21 cellular contexts compared by ENCODE assay signal in the genomic region with DNA sequence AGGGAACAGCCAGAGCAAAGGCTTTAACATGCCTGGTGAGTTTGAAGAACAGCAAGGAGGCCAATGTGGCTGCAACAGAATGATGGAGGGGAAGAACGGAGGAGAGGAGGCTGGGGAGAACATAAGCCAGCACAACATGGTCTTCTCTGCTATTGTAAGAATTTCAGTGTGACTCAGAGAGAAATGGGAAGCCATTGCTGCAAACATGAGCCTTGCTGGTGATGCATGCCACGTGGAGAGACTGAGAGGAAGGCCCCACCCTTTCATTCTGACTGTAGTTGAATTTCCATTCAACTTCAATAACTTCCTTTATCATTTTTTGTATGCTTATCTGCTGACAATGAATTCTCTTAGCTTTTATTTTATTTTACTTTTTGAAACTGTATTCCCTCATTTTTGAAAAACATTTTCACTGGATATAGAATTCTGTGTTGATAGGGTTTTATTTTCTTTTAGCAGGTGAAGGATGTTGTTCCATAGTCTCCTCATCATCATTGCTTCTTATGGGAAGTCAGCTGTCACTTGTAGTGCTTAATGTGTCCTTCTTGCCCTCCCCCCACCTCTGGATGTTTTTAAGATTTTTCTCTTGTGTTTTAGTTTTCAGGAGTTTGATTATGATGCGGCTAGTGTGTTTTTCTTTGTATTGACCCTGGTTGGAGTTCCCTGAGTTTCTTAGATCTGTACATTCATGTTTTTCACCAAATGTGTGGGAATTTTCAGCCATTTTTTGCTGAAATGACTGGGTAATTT. TPM values are rescaled to one million over a fixed set of nuclear protein-coding genes. Genes with fewer than 3 reads are reported as not detected.
"Had no signal": no experiment of that assay in that cellular context is flagged by ENCODE, and none has a peak within 500 bp of the region (broad histone marks: within the 10 kb centered on the region; RNA-seq: fewer than 3 reads in every experiment).

No MANE protein-coding gene starts in this region.

- H3K27ac Mint-ChIP-seq: activated CD4-positive, alpha-beta T cell treated with anti-CD3 and anti-CD28 coated beads, Interleukin-2, amount 10 ng/mL, durations not matched to agents 7 days and 5 days; activated naive CD8-positive, alpha-beta T cell treated with anti-CD3 and anti-CD28 coated beads, Interleukin-2, amount 10 ng/mL, durations not matched to agents 7 days and 5 days; activated T-helper 2 cell treated with anti-CD3 and anti-CD28 coated beads, Interferon-gamma antibody, Interleukin-2, Interleukin-4, amounts not matched to agents 10 μg/mL and 5 μg/mL and 100 μg/mL, durations not matched to agents 14 hours and 24 hours and 36 hours; immature natural killer cell; natural killer cell; progenitor cell of endocrine pancreas had no signal

- H3K4me3 Mint-ChIP-seq: activated CD4-positive, alpha-beta T cell treated with anti-CD3 and anti-CD28 coated beads, Interleukin-2, amount 10 ng/mL, durations not matched to agents 7 days and 5 days; activated naive CD8-positive, alpha-beta T cell treated with anti-CD3 and anti-CD28 coated beads, Interleukin-2, amount 10 ng/mL, durations not matched to agents 7 days and 5 days; immature natural killer cell; natural killer cell had no signal

- DNase-seq: activated CD4-positive, alpha-beta T cell treated with anti-CD3 and anti-CD28 coated beads, Interleukin-2, amount 10 ng/mL, durations not matched to agents 7 days and 5 days; activated naive CD8-positive, alpha-beta T cell treated with anti-CD3 and anti-CD28 coated beads, Interleukin-2, amount 10 ng/mL, durations not matched to agents 7 days and 5 days; anterior cingulate cortex; immature natural killer cell; left colon; natural killer cell; right cardiac atrium; stimulated activated CD4-positive, alpha-beta T cell treated with anti-CD3 and anti-CD28 coated beads, Interleukin-2, amount 100 ng/mL, for 24 hours; stimulated activated naive CD8-positive, alpha-beta T cell treated with anti-CD3 and anti-CD28 coated beads, Interleukin-15, Interleukin-2, amounts not matched to agents 100 U/mL and 50 U/mL, for 24 hours; T1000; upper lobe of right lung had no signal

- H3K27me3 ChIP-seq: SJSA1 had no signal

- H3K36me3 ChIP-seq: esophagus muscularis mucosa, SJSA1, upper lobe of right lung had no signal

- H3K4me3 ChIP-seq: esophagus muscularis mucosa, lung, SJSA1, upper lobe of right lung had no signal

- H3K4me1 ChIP-seq: esophagus muscularis mucosa, SJSA1, upper lobe of right lung had no signal

- H3K27ac ChIP-seq: esophagus muscularis mucosa, SJSA1, upper lobe of right lung had no signal

- H3K4me1 Mint-ChIP-seq: activated naive CD8-positive, alpha-beta T cell treated with anti-CD3 and anti-CD28 coated beads, Interleukin-2, amount 10 ng/mL, durations not matched to agents 7 days and 5 days; immature natural killer cell; natural killer cell had no signal

- ATAC-seq: left colon; natural killer cell; right cardiac atrium; stimulated activated naive CD8-positive, alpha-beta T cell treated with anti-CD3 and anti-CD28 coated beads, Interleukin-15, Interleukin-2, amounts not matched to agents 100 U/mL and 50 U/mL, for 24 hours; upper lobe of right lung had no signal

RNA-seq across cellular contexts. Expression of a gene that starts 46.4 kb away (rescaled TPM):
- total RNA-seq: activated CD4-positive, alpha-beta T cell treated with anti-CD3 and anti-CD28 coated beads, Interleukin-2, amount 10 ng/mL, durations not matched to agents 7 days and 5 days; activated naive CD8-positive, alpha-beta T cell treated with anti-CD3 and anti-CD28 coated beads, Interleukin-2, amount 10 ng/mL, durations not matched to agents 7 days and 5 days; activated T-helper 2 cell treated with anti-CD3 and anti-CD28 coated beads, Interferon-gamma antibody, Interleukin-2, Interleukin-4, amounts not matched to agents 10 μg/mL and 5 μg/mL and 100 μg/mL, durations not matched to agents 14 hours and 24 hours and 36 hours; chondrocyte; dermis microvascular lymphatic vessel endothelial cell; esophagus muscularis mucosa; fibroblast of villous mesenchyme; mononuclear cell; natural killer cell; progenitor cell of endocrine pancreas; SJSA1; temporal lobe; upper lobe of right lung had no signal
- polyA plus RNA-seq: immature natural killer cell had no signal
